4 cellular contexts compared by ENCODE assay signal in genomic region chr10:46572765-46573164, GRCh38. TPM values are rescaled to one million over a fixed set of nuclear protein-coding genes. Genes with fewer than 3 reads are reported as not detected.
"Had no signal": no experiment of that assay in that cellular context is flagged by ENCODE, and none has a peak within 500 bp of the region (broad histone marks: within the 10 kb centered on the region; RNA-seq: fewer than 3 reads in every experiment).

No MANE protein-coding gene starts in this region.

RNA-seq across cellular contexts. Expression of gene GPRIN2, which starts 16.3 kb away (rescaled TPM):
- total RNA-seq: activated CD8-positive, alpha-beta T cell treated with anti-CD3 and anti-CD28 coated beads, Interleukin-2, amount 10 ng/mL, durations not matched to agents 7 days and 5 days; activated naive CD8-positive, alpha-beta T cell treated with anti-CD3 and anti-CD28 coated beads, Interleukin-2, amount 10 ng/mL, durations not matched to agents 7 days and 5 days; OCI-LY7; T-helper 17 cell had no signal
